8 cellular contexts compared by ENCODE assay signal in genomic region chr16:87778830-87779579, GRCh38. TPM values are rescaled to one million over a fixed set of nuclear protein-coding genes. Genes with fewer than 3 reads are reported as not detected.
A peak's percentile ranks its signal among the peaks of the same experiment; 100 is the strongest.
DNase-seq lines count a peak whose midpoint lies in the region; ATAC-seq lines count a peak whose summit lies in the region.

No MANE protein-coding gene starts in this region.

- H4K8ac ChIP-seq in mesenchymal stem cell (ENCODE audit: low read length), result peak overlapping the region; percentile 98

- no peaks in the 10 kb centered on the region for H3K36me3 Mint-ChIP-seq in CD8-positive, alpha-beta memory T cell

- peak overlapping the region; percentile 34 to 99 (median 96) for H3K27ac Mint-ChIP-seq in CD8-positive, alpha-beta memory T cell

- H4K91ac ChIP-seq in mesenchymal stem cell (ENCODE audit: low read length), result peak overlapping the region; percentile 99

- H3K14ac ChIP-seq in mesenchymal stem cell (ENCODE audit: low read length in 2 of 2), result peak overlapping the region in 1 of 2 experiments; percentile 38

- DNase-seq in CD8-positive, alpha-beta memory T cell, result peak; percentile 84 to 92 (median 87)
- DNase-seq in HS-5 (ENCODE audit: low read depth) (peak; percentile 54), NK-92 (lab: John Stamatoyannopoulos, UW; ENCODE audit: unreplicated experiment) (peak; percentile 45), mesenchymal stem cell (peak; percentile 93)
- DNase-seq in activated CD8-positive, alpha-beta memory T cell treated with anti-CD3 and anti-CD28 coated beads for 24 hours, result peak; percentile 99
- peak; percentile 80 to 86 (median 85) for DNase-seq in effector memory CD4-positive, alpha-beta T cell
- peak; percentile 88 for DNase-seq in stimulated activated CD8-positive, alpha-beta memory T cell treated with anti-CD3 and anti-CD28 coated beads, Interleukin-15, amount 100 ng/mL, for 24 hours (ENCODE audit: low read depth)

- peak overlapping the region; percentile 0 for H2AFZ ChIP-seq in mesenchymal stem cell (ENCODE audit: low read depth, low read length)

- no peak overlapping the region for H3K23ac ChIP-seq in mesenchymal stem cell (ENCODE audit: low read length in 2 of 2)

- H3K27me3 ChIP-seq in CD8-positive, alpha-beta memory T cell (ENCODE audit: insufficient read depth, low read length, poor library complexity, severe bottlenecking), result no peaks in the 10 kb centered on the region
- no peaks in the 10 kb centered on the region for H3K27me3 ChIP-seq in effector memory CD4-positive, alpha-beta T cell (replicated peaks; ENCODE audit: control insufficient read depth, insufficient read depth, low read length, poor library complexity, severe bottlenecking)
- H3K27me3 ChIP-seq in mesenchymal stem cell (ENCODE audit: control insufficient read depth in 1 of 2, insufficient read depth in 1 of 2, low read length in 2 of 2), result peaks cover 0 to 16% of the 10 kb centered on the region in 2 experiments

- peak overlapping the region; percentile 4 to 83 for H2BK12ac ChIP-seq in mesenchymal stem cell (ENCODE audit: low read length in 2 of 2)

- 29% methylated on average over 39 of the region's 41 CpGs for WGBS in mesenchymal stem cell

- peak overlapping the region; percentile 25 to 91 for H3K18ac ChIP-seq in mesenchymal stem cell (ENCODE audit: low read depth in 1 of 2, low read length in 2 of 2)

- H2BK5ac ChIP-seq in mesenchymal stem cell (ENCODE audit: low read depth, low read length, poor library complexity, severe bottlenecking), result no peak overlapping the region

- peaks cover 42% of the 10 kb centered on the region for H3K4me1 ChIP-seq in CD8-positive, alpha-beta memory T cell (ENCODE audit: insufficient read depth, low read length)
- H3K4me1 ChIP-seq in effector memory CD4-positive, alpha-beta T cell (ENCODE audit: control insufficient read depth, insufficient read depth, low read length, poor library complexity, severe bottlenecking), result peaks cover 25% of the 10 kb centered on the region
- H3K4me1 ChIP-seq in mesenchymal stem cell (ENCODE audit: control insufficient read depth, insufficient read depth, low read depth, low read length), result peaks cover 14% of the 10 kb centered on the region

- no peaks in the 10 kb centered on the region for H3K9me3 ChIP-seq in CD8-positive, alpha-beta memory T cell (ENCODE audit: low read length)
- no peaks in the 10 kb centered on the region for H3K9me3 ChIP-seq in effector memory CD4-positive, alpha-beta T cell (ENCODE audit: control insufficient read depth, low read length)
- H3K9me3 ChIP-seq in mesenchymal stem cell (ENCODE audit: control insufficient read depth, low read length), result no peaks in the 10 kb centered on the region

- H3K27me3 Mint-ChIP-seq in CD8-positive, alpha-beta memory T cell, result peaks cover 0 to 3% of the 10 kb centered on the region in 2 donors

- H3K36me3 ChIP-seq in CD8-positive, alpha-beta memory T cell (ENCODE audit: insufficient read depth, low read length), result no peaks in the 10 kb centered on the region
- no peaks in the 10 kb centered on the region for H3K36me3 ChIP-seq in effector memory CD4-positive, alpha-beta T cell (ENCODE audit: control insufficient read depth, insufficient read depth, low read length)
- H3K36me3 ChIP-seq in mesenchymal stem cell (ENCODE audit: control insufficient read depth in 1 of 2, insufficient read depth in 2 of 2, low read depth in 1 of 2, low read length in 2 of 2), result no peaks in the 10 kb centered on the region

- CTCF ChIA-PET in CD8-positive, alpha-beta memory T cell (lab: Charles Lee), result interaction anchor here (0.6 to 4.2 kb wide), 37 partner anchors 9 to 663 kb away, joined by 3 to 227 read pairs (median 4); partner anchors contain the start of genes BANP, FBXO31, KLHDC4 and SLC7A5

- peak overlapping the region; percentile 69 for H3K27ac ChIP-seq in CD8-positive, alpha-beta memory T cell (ENCODE audit: low read depth, low read length)
- no peak overlapping the region for H3K27ac ChIP-seq in effector memory CD4-positive, alpha-beta T cell (ENCODE audit: insufficient read depth, low read length, poor library complexity, severe bottlenecking)
- H3K27ac ChIP-seq in mesenchymal stem cell (ENCODE audit: low read length, poor library complexity, severe bottlenecking), result no peak overlapping the region

- no peaks in the 10 kb centered on the region for H3K9me3 Mint-ChIP-seq in CD8-positive, alpha-beta memory T cell

- POLR2A ChIA-PET in CD8-positive, alpha-beta memory T cell (lab: Charles Lee), result interaction anchor here (0.6 to 2.1 kb wide), 8 partner anchors 13 to 184 kb away, joined by 3 to 17 read pairs (median 8); partner anchors contain the start of genes BANP, KLHDC4 and SLC7A5

- H3K79me1 ChIP-seq in mesenchymal stem cell (replicated peaks; ENCODE audit: low read length, poor library complexity, severe bottlenecking), result no peaks in the 10 kb centered on the region

- peak overlapping the region; percentile 10 for H2AK5ac ChIP-seq in mesenchymal stem cell (ENCODE audit: low read length, severe bottlenecking)

- peak overlapping the region; percentile 37 to 77 (median 68) for H3K4me3 Mint-ChIP-seq in CD8-positive, alpha-beta memory T cell

- H2BK15ac ChIP-seq in mesenchymal stem cell (ENCODE audit: low read depth, poor library complexity, severe bottlenecking), result peak overlapping the region; percentile 98

- ATAC-seq in GM19467 (IDR thresholded peaks at IDR 0.05; ENCODE audit: unreplicated experiment), result peak; percentile 40

- H3K4me1 Mint-ChIP-seq in CD8-positive, alpha-beta memory T cell, result peaks cover 30 to 39% (median 36%) of the 10 kb centered on the region in 3 donors

- H2BK120ac ChIP-seq in mesenchymal stem cell (ENCODE audit: low read depth, low read length), result peak overlapping the region; percentile 99

- no peak overlapping the region for H3K4me2 ChIP-seq in mesenchymal stem cell (ENCODE audit: low read length, poor library complexity, severe bottlenecking)

- H3K4ac ChIP-seq in mesenchymal stem cell (ENCODE audit: low read depth in 1 of 2, low read length in 2 of 2), result peak overlapping the region; percentile 6 to 90

- H3K9ac ChIP-seq in mesenchymal stem cell (ENCODE audit: low read length), result peak overlapping the region; percentile 85

- H3K4me3 ChIP-seq in CD8-positive, alpha-beta memory T cell (ENCODE audit: low read length), result no peak overlapping the region
- no peak overlapping the region for H3K4me3 ChIP-seq in effector memory CD4-positive, alpha-beta T cell (ENCODE audit: insufficient read depth, low read depth, low read length, poor library complexity, severe bottlenecking)
- H3K4me3 ChIP-seq in mesenchymal stem cell (ENCODE audit: insufficient read depth in 1 of 2, low read depth in 1 of 2, low read length in 2 of 2), result peak overlapping the region in 1 of 2 experiments; percentile 16

RNA-seq across cellular contexts. Expression of gene KLHDC4, which starts 13.2 kb away (rescaled TPM):
- total RNA-seq in CD8-positive, alpha-beta memory T cell, result 10 to 100 TPM; 71.5 to 77.3 TPM
- 35.5 TPM for polyA plus RNA-seq in CD8-positive, alpha-beta memory T cell
- polyA plus RNA-seq in mesenchymal stem cell (2013, experiment 1 of 2), result 9.4 TPM
- 8.5 TPM for polyA plus RNA-seq in mesenchymal stem cell (2013, experiment 2 of 2)

Comparison
In these comparisons a context has a peak if more than half of its experiments do, and no peak if none do; other contexts are left out.
1. DNase-seq: peak in every context shown above with its lines; median percentile 99 in activated CD8-positive, alpha-beta memory T cell treated with anti-CD3 and anti-CD28 coated beads for 24 hours; 93 in mesenchymal stem cell; 88 in stimulated activated CD8-positive, alpha-beta memory T cell treated with anti-CD3 and anti-CD28 coated beads, Interleukin-15, amount 100 ng/mL, for 24 hours; 87 in CD8-positive, alpha-beta memory T cell; 85 in effector memory CD4-positive, alpha-beta T cell; 54 in HS-5; 45 in NK-92.